Comparison of ENCODE assay signal across 9 cellular contexts in genomic region chr1:110068646-110069301, GRCh38. TPM values are rescaled to one million over a fixed set of nuclear protein-coding genes. Genes with fewer than 3 reads are reported as not detected.
A peak's percentile ranks its signal among the peaks of the same experiment; 100 is the strongest.
DNase-seq lines count a peak whose midpoint lies in the region; ATAC-seq and TF ChIP-seq lines count a peak whose summit lies in the region.
"Had no signal": no experiment of that assay in that cellular context is flagged by ENCODE, and none has a peak within 500 bp of the region (broad histone marks: within the 10 kb centered on the region; RNA-seq: fewer than 3 reads in every experiment).

No MANE protein-coding gene starts in this region.

- H3K27me3 ChIP-seq in GM23338 (ENCODE audit: insufficient read depth): peaks cover 96% of the 10 kb centered on the region
- H3K27me3 ChIP-seq in osteoblast (ENCODE audit: insufficient read depth, low read length): peaks cover 67% of the 10 kb centered on the region
- H3K27me3 ChIP-seq in WERI-Rb-1 (ENCODE audit: insufficient read depth, low read depth, severe bottlenecking): no peaks in the 10 kb centered on the region
- H3K27me3 ChIP-seq in uterus: peaks cover 29 to 45% of the 10 kb centered on the region in 2 donors

- no peaks in the 10 kb centered on the region for H3K36me3 ChIP-seq in GM23338 (ENCODE audit: insufficient read depth)
- H3K36me3 ChIP-seq in osteoblast (ENCODE audit: insufficient read depth, low read length): no peaks in the 10 kb centered on the region
- H3K36me3 ChIP-seq in WERI-Rb-1: no peaks in the 10 kb centered on the region
- H3K36me3 ChIP-seq in uterus: no peaks in the 10 kb centered on the region

- no peaks in the 10 kb centered on the region; the same call in 1 of the 2 replicates for H4K20me1 ChIP-seq in GM23338 (replicated peaks; ENCODE audit: insufficient read depth)
- peaks cover 4% of the 10 kb centered on the region for H4K20me1 ChIP-seq in osteoblast (ENCODE audit: insufficient read depth, low read length)

- no peak for TF ChIP-seq POLR2A in uterus (IDR thresholded peaks at IDR 0.05)

- H3K4me3 Mint-ChIP-seq in GM23338 (peak overlapping the region; percentile 69), WTC11 (peak overlapping the region; percentile 67), endothelial cell (ENCODE audit: unreplicated experiment) (peak overlapping the region; percentile 80)

- H3K4me1 ChIP-seq in GM23338 (ENCODE audit: insufficient read depth) (peaks cover 22% of the 10 kb centered on the region), osteoblast (ENCODE audit: insufficient read depth, low read length) (no peaks in the 10 kb centered on the region), uterus (peaks cover 0 to 9% of the 10 kb centered on the region in 2 donors)

- H3K9me3 Mint-ChIP-seq in GM23338 (peaks cover 3% of the 10 kb centered on the region; the same call in 1 of the 3 replicates), WTC11 (no peaks in the 10 kb centered on the region), endothelial cell (ENCODE audit: unreplicated experiment) (no peaks in the 10 kb centered on the region)

- CTCF ChIA-PET in WTC11 (lab: Charles Lee): interaction anchor here (1.0 to 1.3 kb wide), 3 partner anchors 9 to 37 kb away, joined by 6 to 9 read pairs (median 7); no protein-coding TSS in a partner anchor

- H3K27ac Mint-ChIP-seq in GM23338: no peak overlapping the region
- no peak overlapping the region for H3K27ac Mint-ChIP-seq in WTC11
- peak overlapping the region; percentile 17 for H3K27ac Mint-ChIP-seq in endothelial cell (ENCODE audit: unreplicated experiment)

- POLR2A ChIA-PET in WTC11 (lab: Charles Lee): interaction anchor here (0.6 kb wide), 1 partner anchor 389 kb away, joined by 4 read pairs; no protein-coding TSS in a partner anchor

- DNase-seq in GM23338 (ENCODE audit: low spot score) (peak; percentile 52), WTC11 (ENCODE audit: low spot score) (peak; percentile 48), endothelial cell (ENCODE audit: low spot score) (no peak), osteoblast (ENCODE audit: insufficient read length, low spot score, missing footprints) (peak; percentile 84), WERI-Rb-1 (no peak), H4 (ENCODE audit: low spot score) (no peak), uterus (no peak)

- H3K4me1 Mint-ChIP-seq in GM23338: peaks cover 12% of the 10 kb centered on the region
- H3K4me1 Mint-ChIP-seq in WTC11: peaks cover 15% of the 10 kb centered on the region
- peaks cover 11% of the 10 kb centered on the region for H3K4me1 Mint-ChIP-seq in endothelial cell (ENCODE audit: unreplicated experiment)

- H3K9me3 ChIP-seq in osteoblast (ENCODE audit: low read depth, low read length) (no peaks in the 10 kb centered on the region), WERI-Rb-1 (ENCODE audit: severe bottlenecking) (no peaks in the 10 kb centered on the region), uterus (no peaks in the 10 kb centered on the region)

- TF ChIP-seq CTCF in GM23338 (conservative IDR thresholded peaks at IDR 0.05; ENCODE audit: low read depth in 2 of 2) (no peak), WTC11 (IDR thresholded peaks at IDR 0.05) (no peak), endothelial cell (IDR thresholded peaks at IDR 0.05; ENCODE audit: unreplicated experiment) (no peak), osteoblast (IDR thresholded peaks at IDR 0.05; ENCODE audit: extremely low read depth, low read depth, low read length) (no peak), WERI-Rb-1 (IDR thresholded peaks at IDR 0.05; ENCODE audit: low read depth, low read length) (no peak), uterus (IDR thresholded peaks at IDR 0.05) (no peak)

- H2AFZ ChIP-seq in GM23338 (peak overlapping the region; percentile 95), osteoblast (ENCODE audit: low read length) (no peak overlapping the region)

- H3K36me3 Mint-ChIP-seq in GM23338 (ENCODE audit: low read depth) (no peaks in the 10 kb centered on the region; the same call in 2 of the 3 replicates), WTC11 (no peaks in the 10 kb centered on the region), endothelial cell (ENCODE audit: low read depth, unreplicated experiment) (peaks cover 13% of the 10 kb centered on the region)

- H3K27ac ChIP-seq in GM23338 (ENCODE audit: low read depth) (no peak overlapping the region), osteoblast (ENCODE audit: low read depth, low read length) (no peak overlapping the region), WERI-Rb-1 (no peak overlapping the region), uterus (no peak overlapping the region)

- no peaks in the 10 kb centered on the region for H3K9me2 ChIP-seq in GM23338 (ENCODE audit: insufficient read depth)

- H3K27me3 Mint-ChIP-seq in GM23338 (ENCODE audit: insufficient read depth, low read depth, poor library complexity) (peaks cover 91% of the 10 kb centered on the region), WTC11 (ENCODE audit: low read depth) (peaks cover 94% of the 10 kb centered on the region), endothelial cell (ENCODE audit: unreplicated experiment) (peaks cover 24% of the 10 kb centered on the region)

- peak overlapping the region; percentile 58 for H3K4me3 ChIP-seq in GM23338
- no peak overlapping the region for H3K4me3 ChIP-seq in osteoblast (ENCODE audit: insufficient read depth, low read length)
- no peak overlapping the region for H3K4me3 ChIP-seq in WERI-Rb-1 (ENCODE audit: low read depth, low read length)
- no peak overlapping the region for H3K4me3 ChIP-seq in uterus

- peak; percentile 20 for ATAC-seq in GM23338
- ATAC-seq in WTC11: peak; percentile 9
- ATAC-seq in HG03175 (IDR thresholded peaks at IDR 0.05; ENCODE audit: unreplicated experiment): no peak

- intact Hi-C loops in uterus (cut with DNase I; ENCODE audit: low total_unique reads): no loop called here

- 0 out of 2 replicates have a peak, but pooled peaks cover 4% of the 10 kb centered on the region for H3F3A ChIP-seq in GM23338 (replicated peaks; ENCODE audit: low read depth)

- H3K4me2 ChIP-seq in GM23338 (peak overlapping the region; percentile 87), osteoblast (ENCODE audit: insufficient read depth, low read length) (no peak overlapping the region)

- H3K79me2 ChIP-seq in GM23338 (replicated peaks; ENCODE audit: insufficient read depth) (no peaks in the 10 kb centered on the region), osteoblast (ENCODE audit: insufficient read depth, low read length) (no peaks in the 10 kb centered on the region)

TF ChIP-seq in GM23338, 12 proteins besides CTCF, POLR2A, EP300 and RAD21:
- TF ChIP-seq EZH2 (IDR thresholded peaks at IDR 0.05; ENCODE audit: low read depth, unreplicated experiment) (peak; percentile 100), ETS1 (IDR thresholded peaks at IDR 0.05) (no peak), EZH2phosphoT487 (IDR thresholded peaks at IDR 0.05; ENCODE audit: unreplicated experiment) (peak; percentile 92)
TF ChIP-seq in GM23338: peak in this region for 2.

TF ChIP-seq in WTC11, 78 proteins besides CTCF, POLR2A, EP300 and RAD21 (continues in another document):
- TF ChIP-seq GRHL2 (CRISPR knock-in tag; IDR thresholded peaks at IDR 0.05; ENCODE audit: insufficient replicate concordance, severe bottlenecking): no peak
- TF ChIP-seq CREM (CRISPR knock-in tag; IDR thresholded peaks at IDR 0.05): no peak
- no peak for TF ChIP-seq ZNF121 (CRISPR knock-in tag; IDR thresholded peaks at IDR 0.05)
- TF ChIP-seq SOX15 (CRISPR knock-in tag; IDR thresholded peaks at IDR 0.05): no peak
- no peak for TF ChIP-seq E2F1 (CRISPR knock-in tag; IDR thresholded peaks at IDR 0.05)
- TF ChIP-seq TEAD4 (CRISPR knock-in tag; IDR thresholded peaks at IDR 0.05): no peak
- TF ChIP-seq MYBL2 (CRISPR knock-in tag; IDR thresholded peaks at IDR 0.05): no peak
- TF ChIP-seq ZNF423 (CRISPR knock-in tag; IDR thresholded peaks at IDR 0.05): no peak
- TF ChIP-seq ERG (CRISPR knock-in tag; IDR thresholded peaks at IDR 0.05): no peak
- no peak for TF ChIP-seq CBFB (CRISPR knock-in tag; IDR thresholded peaks at IDR 0.05; ENCODE audit: low read depth)

RNA-seq across cellular contexts. Expression of gene ALX3, which starts 1.7 kb away (rescaled TPM):
- total RNA-seq in GM23338 (2014; rRNA removed; shearing (Covaris generic)): not detected in 2 replicates
- 0.17 TPM in 1 of 2 replicates, not detected in the other for polyA plus RNA-seq in GM23338 (2016; fragmentation: Nextera tagmentation; extraction: Ambion mirVana)
- total RNA-seq in WTC11 (2021) (0.09 to 0.15 TPM in 2 of 3 replicates, not detected in the other), endothelial cell (ENCODE audit: unreplicated experiment) (not detected), osteoblast (not detected in 2 replicates), uterus (under 1 TPM in 2 of 4 donors, not detected in 2; 0.21 to 0.26 TPM)
- not detected in 2 replicates for total RNA-seq in H4 (2014; rRNA removed; shearing (Covaris generic))

RNA-seq across cellular contexts. Expression of gene STRIP1, which starts 34.4 kb away (rescaled TPM):
- total RNA-seq in GM23338 (2014; rRNA removed; shearing (Covaris generic)): 50.6 and 63.1 TPM in 2 replicates
- 13.5 and 17.2 TPM in 2 replicates for polyA plus RNA-seq in GM23338 (2016; fragmentation: Nextera tagmentation; extraction: Ambion mirVana)
- total RNA-seq in WTC11 (2021) (36.8 to 42.8 TPM (median 38.2 TPM) in 3 replicates), endothelial cell (ENCODE audit: unreplicated experiment) (65.0 TPM), osteoblast (51.0 and 51.4 TPM in 2 replicates), uterus (100 to 1,000 TPM in 1 of 4 donors, 10 to 100 TPM in 3; 17.1 to 102 (median 42.0) TPM)
- 16.9 and 17.7 TPM in 2 replicates for total RNA-seq in H4 (2014; rRNA removed; shearing (Covaris generic))

RNA-seq across cellular contexts. Expression of gene UBL4B, which starts 43.5 kb away (rescaled TPM):
- total RNA-seq in GM23338 (2014; rRNA removed; shearing (Covaris generic)): not detected in 2 replicates
- not detected in 2 replicates for polyA plus RNA-seq in GM23338 (2016; fragmentation: Nextera tagmentation; extraction: Ambion mirVana)
- total RNA-seq in WTC11 (2021): 0.11 TPM in 1 of 3 replicates, not detected in the others
- total RNA-seq in endothelial cell (ENCODE audit: unreplicated experiment): not detected
- 1.1 and 1.8 TPM in 2 replicates for total RNA-seq in osteoblast
- total RNA-seq in H4 (2014; rRNA removed; shearing (Covaris generic)): not detected in 2 replicates
- total RNA-seq in uterus: not detected
- polyA plus RNA-seq: esophagus had no signal

Comparison
In these comparisons a context has a peak if more than half of its experiments do, and no peak if none do; other contexts are left out.
1. DNase-seq: peak in GM23338 (single experiment), WTC11 (single experiment) and osteoblast (single experiment); none in endothelial cell (single experiment), WERI-Rb-1 (single experiment), H4 (single experiment) and uterus (0 of 2).
2. Peak in every context shown above with its lines, with median percentiles within 50 percentile points of each other: H3K4me3 Mint-ChIP-seq.